ENCODE assay signal across 8 cellular contexts in genomic region chr6:42217523-42218367, GRCh38. TPM values are rescaled to one million over a fixed set of nuclear protein-coding genes. Genes with fewer than 3 reads are reported as not detected.
DNase-seq lines count a peak whose midpoint lies in the region; ATAC-seq and TF ChIP-seq lines count a peak whose summit lies in the region.

Gene MRPS10 (minus strand): TSS chr6:42217861. CDS start chr6:42217849, 12 bp downstream.

- no peaks in the 10 kb centered on the region for H3K9me3 ChIP-seq in testis

- no peaks in the 10 kb centered on the region for H3K9me3 Mint-ChIP-seq in activated naive CD4-positive, alpha-beta T cell treated with anti-CD3 and anti-CD28 coated beads, Interleukin-2, amount 50 U/mL, for 72 hours

- peak within 1 kb of the TSS; percentile 94 to 99 for H3K27ac Mint-ChIP-seq in activated naive CD4-positive, alpha-beta T cell treated with anti-CD3 and anti-CD28 coated beads, Interleukin-2, amount 50 U/mL, for 72 hours

- H3K36me3 ChIP-seq in testis (ENCODE audit: low read depth, missing control alignments), result no peaks in the 10 kb centered on the region

- intact Hi-C loops in testis (cut with DNase I; ENCODE audit: low total_unique reads), result no loop called here

- ATAC-seq in HG02610 (IDR thresholded peaks at IDR 0.05; ENCODE audit: unreplicated experiment) (peak; percentile 94), omental fat pad (ENCODE audit: low FRiP score) (peak; percentile 98)
- peak; percentile 99 to 100 for ATAC-seq in activated naive CD4-positive, alpha-beta T cell treated with anti-CD3 and anti-CD28 coated beads, Interleukin-2, amount 50 U/mL, for 72 hours

- H3K36me3 Mint-ChIP-seq in activated naive CD4-positive, alpha-beta T cell treated with anti-CD3 and anti-CD28 coated beads, Interleukin-2, amount 50 U/mL, for 72 hours, result peaks cover 7 to 14% of the 10 kb centered on the region in 2 donors

- no peaks in the 10 kb centered on the region for H3K27me3 ChIP-seq in testis

- DNase-seq in NCI-H1092 treated with DMSO at 0.1 percent for 48 hours (lab: John Stamatoyannopoulos, UW) (peak; percentile 97), SKM-1 (lab: John Stamatoyannopoulos, UW; ENCODE audit: unreplicated experiment) (peak; percentile 92), glomerular visceral epithelial cell (ENCODE audit: extremely low spot score) (peak; percentile 95), omental fat pad (ENCODE audit: low spot score) (peak; percentile 84), testis (peak; percentile 98)
- peak; percentile 88 to 89 for DNase-seq in activated naive CD4-positive, alpha-beta T cell treated with anti-CD3 and anti-CD28 coated beads, Interleukin-2, amount 50 U/mL, for 72 hours (ENCODE audit: low spot score in 2 of 2)

- H3K4me1 ChIP-seq in testis, result peaks cover 8% of the 10 kb centered on the region

- TF ChIP-seq CTCF in omental fat pad (IDR thresholded peaks at IDR 0.05), result no peak
- TF ChIP-seq CTCF in testis (IDR thresholded peaks at IDR 0.05), result peak in 1 of 3 experiments; percentile 14

- H3K27ac ChIP-seq in testis, result peak within 1 kb of the TSS; percentile 51 to 62

- H3K4me3 ChIP-seq in GM08714 (ENCODE audit: low read length) (peak within 1 kb of the TSS; percentile 99), testis (peak within 1 kb of the TSS; percentile 74 to 86)

- 4 to 6% methylated on average over 29 of the region's 29 CpGs for WGBS in testis, 2 donors

- peak; percentile 8 for TF ChIP-seq POLR2A in testis (IDR thresholded peaks at IDR 0.05)

RNA-seq across cellular contexts. Expression of gene MRPS10, which starts in this region (rescaled TPM):
- 10 to 100 TPM; 30.8 to 37.4 TPM for total RNA-seq in activated naive CD4-positive, alpha-beta T cell treated with anti-CD3 and anti-CD28 coated beads, Interleukin-2, amount 50 U/mL, for 72 hours
- total RNA-seq in omental fat pad, result 10 to 100 TPM; 21.4 to 38.0 (median 27.2) TPM
- 10 to 100 TPM; 35.8 to 42.0 TPM for total RNA-seq in testis
- 33.9 TPM for polyA plus RNA-seq in testis (ENCODE audit: insufficient read depth, low read depth, low replicate concordance)

Comparison
In these comparisons a context has a peak if more than half of its experiments do, and no peak if none do; other contexts are left out.
1. Peak in every context shown above with its lines: DNase-seq, ATAC-seq, H3K4me3 ChIP-seq and H3K27ac ChIP-seq.